In genomic region chr15:93333826-93334225, GRCh38 we compare ENCODE assay signal across 16 cellular contexts.
DNase-seq lines count a peak whose midpoint lies in the region; ATAC-seq and TF ChIP-seq lines count a peak whose summit lies in the region.
"Had no signal": no experiment of that assay in that cellular context is flagged by ENCODE, and none has a peak within 500 bp of the region (broad histone marks: within the 10 kb centered on the region; RNA-seq: fewer than 3 reads in every experiment).

No MANE protein-coding gene starts in this region.

- peak; percentile 28 to 52 for ATAC-seq in right cardiac atrium
- ATAC-seq: Panc1, SK-N-SH treated with all-trans-retinoic acid at 6 μM for 48 hours had no signal

- TF ChIP-seq POLR2A in esophagus squamous epithelium (IDR thresholded peaks at IDR 0.05): no peak

- H3K9me3 ChIP-seq in NT2/D1 (ENCODE audit: insufficient read depth, low read length) (no peaks in the 10 kb centered on the region), right cardiac atrium (ENCODE audit: control insufficient read depth, low read length) (no peaks in the 10 kb centered on the region), smooth muscle cell (replicated peaks; ENCODE audit: low read depth) (no peaks in the 10 kb centered on the region), esophagus squamous epithelium (no peaks in the 10 kb centered on the region)

- H3K4me1 ChIP-seq in NT2/D1 (ENCODE audit: insufficient read depth, insufficient read length) (peaks cover 4% of the 10 kb centered on the region), right cardiac atrium (ENCODE audit: control insufficient read depth, insufficient read depth, low read length) (no peaks in the 10 kb centered on the region), smooth muscle cell (ENCODE audit: low read depth) (peaks cover 30% of the 10 kb centered on the region), esophagus squamous epithelium (no peaks in the 10 kb centered on the region)

- H3F3A ChIP-seq in smooth muscle cell (ENCODE audit: low read depth): no peaks in the 10 kb centered on the region

- peak overlapping the region; percentile 13 for H3K9ac ChIP-seq in NT2/D1 (ENCODE audit: insufficient read length, low read depth)
- H3K9ac ChIP-seq in smooth muscle cell (ENCODE audit: low read depth): no peak overlapping the region
- H3K9ac ChIP-seq: BLaER1 treated with 17β-estradiol and CSF1 and Interleukin-3, amounts not matched to agents 10 nM and 100 nM had no signal

- no peaks in the 10 kb centered on the region for H3K79me2 ChIP-seq in smooth muscle cell (ENCODE audit: low read depth)

- H3K27ac ChIP-seq in right cardiac atrium (ENCODE audit: low read length) (no peak overlapping the region), smooth muscle cell (ENCODE audit: low read depth) (no peak overlapping the region), esophagus squamous epithelium (no peak overlapping the region)
- H3K27ac ChIP-seq: BLaER1 treated with 17β-estradiol and CSF1 and Interleukin-3, amounts not matched to agents 10 nM and 100 nM had no signal

- H3K4me2 ChIP-seq in smooth muscle cell: no peak overlapping the region

- intact Hi-C loops in right cardiac atrium (cut with DNase I) (loop anchor here in 1 of 4 donors (10.0 kb wide), 1 partner anchor 249 kb away; the partner anchor contains the start of gene RGMA), esophagus squamous epithelium (cut with DNase I) (no loop called here)

- H3K4me3 ChIP-seq in NT2/D1 (ENCODE audit: insufficient read length, low read depth) (peak overlapping the region; percentile 9), right cardiac atrium (ENCODE audit: low read length) (no peak overlapping the region), smooth muscle cell (no peak overlapping the region), esophagus squamous epithelium (no peak overlapping the region)
- H3K4me3 ChIP-seq: BLaER1 treated with 17β-estradiol and CSF1 and Interleukin-3, amounts not matched to agents 10 nM and 100 nM; lung had no signal

- peaks cover 81% of the 10 kb centered on the region for H3K27me3 ChIP-seq in NT2/D1 (ENCODE audit: insufficient read depth, insufficient read length)
- peaks cover 3% of the 10 kb centered on the region for H3K27me3 ChIP-seq in right cardiac atrium (ENCODE audit: control insufficient read depth, insufficient read depth)
- peaks cover 64% of the 10 kb centered on the region for H3K27me3 ChIP-seq in smooth muscle cell (ENCODE audit: low read depth)
- peaks cover 0 to 15% (median 0%) of the 10 kb centered on the region in 4 donors for H3K27me3 ChIP-seq in esophagus squamous epithelium
- H3K27me3 ChIP-seq: BLaER1 treated with 17β-estradiol and CSF1 and Interleukin-3, amounts not matched to agents 10 nM and 100 nM had no signal

- no peaks in the 10 kb centered on the region for H4K20me1 ChIP-seq in smooth muscle cell (ENCODE audit: low read depth)
- H4K20me1 ChIP-seq: BLaER1 treated with 17β-estradiol and CSF1 and Interleukin-3, amounts not matched to agents 10 nM and 100 nM had no signal

- no peak overlapping the region for H2AFZ ChIP-seq in smooth muscle cell (ENCODE audit: low read depth)

- 9% methylated on average over 6 of the region's 6 CpGs for WGBS in right cardiac atrium
- 23% methylated on average over 6 of the region's 6 CpGs for WGBS in smooth muscle cell (ENCODE audit: low lambda C conversion rate)
- 61 to 70% methylated on average over 5 to 6 of the region's 6 CpGs for WGBS in esophagus squamous epithelium, 2 donors

- no peaks in the 10 kb centered on the region for H3K36me3 ChIP-seq in NT2/D1 (ENCODE audit: insufficient read depth, insufficient read length, low read length)
- H3K36me3 ChIP-seq in smooth muscle cell (ENCODE audit: low read depth): no peaks in the 10 kb centered on the region
- no peaks in the 10 kb centered on the region for H3K36me3 ChIP-seq in esophagus squamous epithelium
- H3K36me3 ChIP-seq: BLaER1 treated with 17β-estradiol and CSF1 and Interleukin-3, amounts not matched to agents 10 nM and 100 nM had no signal

- TF ChIP-seq CTCF in GM12874 (IDR thresholded peaks at IDR 0.05; ENCODE audit: insufficient read depth, low read depth, low read length) (peak; percentile 11; the same call in 1 of the 2 replicates), smooth muscle cell (IDR thresholded peaks at IDR 0.05; ENCODE audit: borderline replicate concordance, insufficient read depth, poor library complexity, severe bottlenecking) (peak; percentile 6), esophagus squamous epithelium (IDR thresholded peaks at IDR 0.05) (no peak)

- DNase-seq in NT2/D1 (ENCODE audit: low read depth, low spot score) (no peak), right cardiac atrium (no peak), smooth muscle cell (lab: John Stamatoyannopoulos, UW; ENCODE audit: unreplicated experiment) (no peak), DMS53 (lab: John Stamatoyannopoulos, UW) (no peak), esophagus squamous epithelium (lab: John Stamatoyannopoulos, UW) (no peak), NCI-H187 treated with DMSO at 0.1 percent for 48 hours (lab: John Stamatoyannopoulos, UW) (no peak)
- DNase-seq: activated CD4-positive, alpha-beta T cell treated with anti-CD3 and anti-CD28 coated beads for 1 hour; activated gamma-delta T cell treated with Interleukin-2 at 50 U/mL for 16 hours; DMS 273 treated with DMSO at 0.1 percent for 48 hours; effector memory CD4-positive, alpha-beta T cell; naive B cell had no signal

Comparison
In these comparisons a context has a peak if more than half of its experiments do, and no peak if none do; other contexts are left out.
1. CTCF ChIP-seq: peak in GM12874 (single experiment) and smooth muscle cell (single experiment); none in esophagus squamous epithelium (0 of 6).